8 cellular contexts compared by ENCODE assay signal in genomic region chr20:41048475-41049242, GRCh38. TPM values are rescaled to one million over a fixed set of nuclear protein-coding genes. Genes with fewer than 3 reads are reported as not detected.
DNase-seq lines count a peak whose midpoint lies in the region; ATAC-seq and TF ChIP-seq lines count a peak whose summit lies in the region.

No MANE protein-coding gene starts in this region.

- H3K27me3 ChIP-seq in upper lobe of left lung: no peaks in the 10 kb centered on the region

- DNase-seq in activated naive CD4-positive, alpha-beta T cell treated with Interleukin-2 at 50 U/mL for 16 hours: no peak
- no peak for DNase-seq in T-helper 2 cell treated with Interferon-gamma antibody and Interleukin-4, amounts not matched to agents 5 μg/mL and 100 μg/mL, for 36 hours (ENCODE audit: low spot score)
- DNase-seq in germinal center (ENCODE audit: low spot score) (peak; percentile 17), upper lobe of left lung (no peak), inferior parietal cortex (ENCODE audit: extremely low spot score) (no peak), GOT3 (lab: John Stamatoyannopoulos, UW) (no peak)

- H3K4me3 ChIP-seq in upper lobe of left lung: peak overlapping the region in 2 of 4 donors; percentile 31 to 35

- TF ChIP-seq CTCF in upper lobe of left lung (IDR thresholded peaks at IDR 0.05): no peak

- H3K4me3 Mint-ChIP-seq in activated naive CD4-positive, alpha-beta T cell treated with anti-CD3 and anti-CD28 coated beads, Interleukin-2, amount 50 U/mL, for 24 hours: peak overlapping the region; percentile 86
- H3K4me3 Mint-ChIP-seq in T-helper 2 cell treated with Interferon-gamma antibody and Interleukin-4, amounts not matched to agents 5 μg/mL and 100 μg/mL, for 36 hours: peak overlapping the region; percentile 85

- peak overlapping the region; percentile 56 to 78 (median 68) for H3K27ac ChIP-seq in upper lobe of left lung

- peaks cover 97% of the 10 kb centered on the region for H3K4me1 Mint-ChIP-seq in activated naive CD4-positive, alpha-beta T cell treated with anti-CD3 and anti-CD28 coated beads, Interleukin-2, amount 50 U/mL, for 24 hours
- peaks cover 79% of the 10 kb centered on the region for H3K4me1 Mint-ChIP-seq in T-helper 2 cell treated with Interferon-gamma antibody and Interleukin-4, amounts not matched to agents 5 μg/mL and 100 μg/mL, for 36 hours (ENCODE audit: low read depth)

- no peaks in the 10 kb centered on the region for H3K36me3 ChIP-seq in upper lobe of left lung

- no peaks in the 10 kb centered on the region for H3K27me3 Mint-ChIP-seq in activated naive CD4-positive, alpha-beta T cell treated with anti-CD3 and anti-CD28 coated beads, Interleukin-2, amount 50 U/mL, for 24 hours
- H3K27me3 Mint-ChIP-seq in T-helper 2 cell treated with Interferon-gamma antibody and Interleukin-4, amounts not matched to agents 5 μg/mL and 100 μg/mL, for 36 hours (ENCODE audit: low read depth): no peaks in the 10 kb centered on the region

- peaks cover 3% of the 10 kb centered on the region for H3K36me3 Mint-ChIP-seq in activated naive CD4-positive, alpha-beta T cell treated with anti-CD3 and anti-CD28 coated beads, Interleukin-2, amount 50 U/mL, for 24 hours
- peaks cover 20% of the 10 kb centered on the region for H3K36me3 Mint-ChIP-seq in T-helper 2 cell treated with Interferon-gamma antibody and Interleukin-4, amounts not matched to agents 5 μg/mL and 100 μg/mL, for 36 hours (ENCODE audit: low read depth)

- peaks cover 76 to 92% (median 82%) of the 10 kb centered on the region in 4 donors for H3K4me1 ChIP-seq in upper lobe of left lung

- no peak for TF ChIP-seq POLR2A in upper lobe of left lung (IDR thresholded peaks at IDR 0.05)

- H3K9me3 ChIP-seq in upper lobe of left lung: no peaks in the 10 kb centered on the region

- TF ChIP-seq EP300 in upper lobe of left lung (IDR thresholded peaks at IDR 0.05): no peak

- ATAC-seq in upper lobe of left lung (ENCODE audit: low FRiP score in 2 of 2) (no peak), HG03159 (IDR thresholded peaks at IDR 0.05; ENCODE audit: unreplicated experiment) (no peak)

- H3K9me3 Mint-ChIP-seq in activated naive CD4-positive, alpha-beta T cell treated with anti-CD3 and anti-CD28 coated beads, Interleukin-2, amount 50 U/mL, for 24 hours: no peaks in the 10 kb centered on the region
- no peaks in the 10 kb centered on the region for H3K9me3 Mint-ChIP-seq in T-helper 2 cell treated with Interferon-gamma antibody and Interleukin-4, amounts not matched to agents 5 μg/mL and 100 μg/mL, for 36 hours

- peak overlapping the region; percentile 97 for H3K27ac Mint-ChIP-seq in activated naive CD4-positive, alpha-beta T cell treated with anti-CD3 and anti-CD28 coated beads, Interleukin-2, amount 50 U/mL, for 24 hours
- peak overlapping the region; percentile 95 for H3K27ac Mint-ChIP-seq in T-helper 2 cell treated with Interferon-gamma antibody and Interleukin-4, amounts not matched to agents 5 μg/mL and 100 μg/mL, for 36 hours

- WGBS in upper lobe of left lung, 2 donors: 40 to 45% methylated on average over 7 of the region's 7 CpGs

RNA-seq across cellular contexts. Expression of gene TOP1, which starts 20.0 kb away (rescaled TPM):
- total RNA-seq in upper lobe of left lung: 10 to 100 TPM; 39.8 to 94.2 (median 49.0) TPM
